Comparison of ENCODE assay signal across 1 cellular context in the genomic region with DNA sequence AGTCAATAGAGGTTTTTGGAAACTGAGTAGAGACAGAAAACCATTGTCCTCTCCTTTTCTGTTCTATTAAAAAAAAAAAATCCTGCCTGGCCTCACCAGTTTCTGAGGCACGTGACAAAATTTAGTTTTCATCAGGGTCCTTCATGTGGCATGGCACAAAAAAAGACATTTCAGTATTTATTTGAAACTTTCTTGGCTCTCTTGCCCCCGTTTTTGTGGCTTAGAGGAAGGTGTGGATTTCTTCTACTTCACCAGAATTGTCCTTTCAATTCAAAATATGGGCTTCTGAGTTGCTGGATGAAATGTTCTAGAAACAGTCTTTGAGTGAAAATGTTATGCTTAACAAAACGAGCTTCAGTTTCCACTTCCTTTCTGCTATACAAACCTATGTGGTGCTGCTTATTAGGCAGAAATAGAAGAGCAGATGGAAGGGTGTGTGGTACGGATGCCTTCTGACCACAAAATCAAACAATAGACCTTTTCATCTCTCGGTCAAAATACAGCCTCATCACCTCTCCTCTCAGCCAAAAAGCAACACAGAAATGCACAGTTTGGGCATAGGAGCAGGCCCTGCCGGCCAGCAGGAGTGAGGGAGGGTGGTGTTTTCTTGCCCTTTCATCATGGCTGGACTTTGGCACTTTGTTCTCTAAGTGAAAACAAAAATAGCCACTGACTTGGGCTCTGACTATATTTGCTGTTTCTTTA.
A peak's percentile ranks its signal among the peaks of the same experiment; 100 is the strongest.
TF ChIP-seq lines count a peak whose summit lies in the region.

No MANE protein-coding gene starts in this region.

TF ChIP-seq in GM12878, 131 proteins besides CTCF, POLR2A, EP300 and RAD21 (continued from another document and continues in another):
- TF ChIP-seq, protein P1, sequence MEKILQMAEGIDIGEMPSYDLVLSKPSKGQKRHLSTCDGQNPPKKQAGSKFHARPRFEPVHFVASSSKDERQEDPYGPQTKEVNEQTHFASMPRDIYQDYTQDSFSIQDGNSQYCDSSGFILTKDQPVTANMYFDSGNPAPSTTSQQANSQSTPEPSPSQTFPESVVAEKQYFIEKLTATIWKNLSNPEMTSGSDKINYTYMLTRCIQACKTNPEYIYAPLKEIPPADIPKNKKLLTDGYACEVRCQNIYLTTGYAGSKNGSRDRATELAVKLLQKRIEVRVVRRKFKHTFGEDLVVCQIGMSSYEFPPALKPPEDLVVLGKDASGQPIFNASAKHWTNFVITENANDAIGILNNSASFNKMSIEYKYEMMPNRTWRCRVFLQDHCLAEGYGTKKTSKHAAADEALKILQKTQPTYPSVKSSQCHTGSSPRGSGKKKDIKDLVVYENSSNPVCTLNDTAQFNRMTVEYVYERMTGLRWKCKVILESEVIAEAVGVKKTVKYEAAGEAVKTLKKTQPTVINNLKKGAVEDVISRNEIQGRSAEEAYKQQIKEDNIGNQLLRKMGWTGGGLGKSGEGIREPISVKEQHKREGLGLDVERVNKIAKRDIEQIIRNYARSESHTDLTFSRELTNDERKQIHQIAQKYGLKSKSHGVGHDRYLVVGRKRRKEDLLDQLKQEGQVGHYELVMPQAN (conservative IDR thresholded peaks at IDR 0.05) = no peak
- TF ChIP-seq KDM1A (IDR thresholded peaks at IDR 0.05; ENCODE audit: borderline replicate concordance) (no peak), CHD1 (IDR thresholded peaks at IDR 0.05; ENCODE audit: low read depth, low read length) (no peak), HDGF (IDR thresholded peaks at IDR 0.05) (0 out of 2 replicates have a peak, but pooled peaks have one; percentile 54), RBBP5 (conservative IDR thresholded peaks at IDR 0.05) (no peak), POLR2AphosphoS2 (IDR thresholded peaks at IDR 0.05; ENCODE audit: low read depth, low read length) (no peak), TAF1 (IDR thresholded peaks at IDR 0.05; ENCODE audit: borderline replicate concordance, low read depth, low read length) (no peak), JUNB (IDR thresholded peaks at IDR 0.05) (no peak), ASH2L (IDR thresholded peaks at IDR 0.05; ENCODE audit: borderline replicate concordance, low read depth) (no peak), RFX5 (IDR thresholded peaks at IDR 0.05; ENCODE audit: low read depth, low read length) (no peak), SIN3A (IDR thresholded peaks at IDR 0.05; ENCODE audit: low read depth, low read length) (no peak), EGR1 (IDR thresholded peaks at IDR 0.05; ENCODE audit: borderline replicate concordance in 1 of 2, low read depth in 2 of 2, low read length in 2 of 2) (no peak), GABPA (IDR thresholded peaks at IDR 0.05; ENCODE audit: low read depth) (0 out of 2 replicates have a peak, but pooled peaks have one; percentile 16), TARDBP (IDR thresholded peaks at IDR 0.05; ENCODE audit: borderline replicate concordance) (no peak), NBN (IDR thresholded peaks at IDR 0.05) (0 out of 2 replicates have a peak, but pooled peaks have one; percentile 55), LARP7 (IDR thresholded peaks at IDR 0.05) (no peak; the same call in 1 of the 2 replicates), SUZ12 (IDR thresholded peaks at IDR 0.05; ENCODE audit: unreplicated experiment) (no peak), RUNX3 (IDR thresholded peaks at IDR 0.05; ENCODE audit: low read length) (peak; percentile 89), RCOR1 (conservative IDR thresholded peaks at IDR 0.05; ENCODE audit: low read depth, low read length) (no peak; the same call in 1 of the 2 replicates), NR2F1 (conservative IDR thresholded peaks at IDR 0.05) (0 out of 2 replicates have a peak, but pooled peaks have one; percentile 32), FOXM1 (IDR thresholded peaks at IDR 0.05; ENCODE audit: low read depth, low read length) (0 out of 2 replicates have a peak, but pooled peaks have one; percentile 50), STAT3 (IDR thresholded peaks at IDR 0.05; ENCODE audit: low read depth, low read length) (no peak), SMARCA5 (IDR thresholded peaks at IDR 0.05) (no peak), JUND (IDR thresholded peaks at IDR 0.05; ENCODE audit: low read depth, low read length) (no peak), KAT2A (conservative IDR thresholded peaks at IDR 0.05; ENCODE audit: control insufficient read depth, low read depth, low read length) (no peak), TBL1XR1 (IDR thresholded peaks at IDR 0.05; ENCODE audit: low read depth, low read length) (no peak), RB1 (IDR thresholded peaks at IDR 0.05; ENCODE audit: borderline replicate concordance) (no peak), CEBPB (IDR thresholded peaks at IDR 0.05; ENCODE audit: borderline replicate concordance in 1 of 2, low read depth in 2 of 2, low read length in 2 of 2) (no peak), SP1 (IDR thresholded peaks at IDR 0.05; ENCODE audit: low read depth, low read length) (no peak), SMAD1 (IDR thresholded peaks at IDR 0.05; ENCODE audit: low read depth, partially characterized antibody) (no peak), MTA2 (IDR thresholded peaks at IDR 0.05; ENCODE audit: low read depth) (peak; percentile 84), GATAD2B (conservative IDR thresholded peaks at IDR 0.05; ENCODE audit: low read depth) (no peak), PAX5 (IDR thresholded peaks at IDR 0.05; ENCODE audit: borderline replicate concordance, low read depth, low read length) (no peak), CREM (IDR thresholded peaks at IDR 0.05; ENCODE audit: low read depth) (no peak), BACH1 (IDR thresholded peaks at IDR 0.05; ENCODE audit: borderline replicate concordance) (no peak), HDAC6 (IDR thresholded peaks at IDR 0.05; ENCODE audit: unreplicated experiment) (no peak), STAT1 (conservative IDR thresholded peaks at IDR 0.05) (no peak), SREBF2 (IDR thresholded peaks at IDR 0.05; ENCODE audit: low read length) (no peak), RAD51 (IDR thresholded peaks at IDR 0.05) (peak; percentile 77), EZH2 (IDR thresholded peaks at IDR 0.05; ENCODE audit: borderline replicate concordance, control insufficient read depth, low read depth, low read length) (no peak), POU2F2 (IDR thresholded peaks at IDR 0.05; ENCODE audit: borderline replicate concordance, low read depth, low read length) (no peak), NFXL1 (IDR thresholded peaks at IDR 0.05; ENCODE audit: borderline replicate concordance) (no peak)
- TF ChIP-seq, protein P2, sequence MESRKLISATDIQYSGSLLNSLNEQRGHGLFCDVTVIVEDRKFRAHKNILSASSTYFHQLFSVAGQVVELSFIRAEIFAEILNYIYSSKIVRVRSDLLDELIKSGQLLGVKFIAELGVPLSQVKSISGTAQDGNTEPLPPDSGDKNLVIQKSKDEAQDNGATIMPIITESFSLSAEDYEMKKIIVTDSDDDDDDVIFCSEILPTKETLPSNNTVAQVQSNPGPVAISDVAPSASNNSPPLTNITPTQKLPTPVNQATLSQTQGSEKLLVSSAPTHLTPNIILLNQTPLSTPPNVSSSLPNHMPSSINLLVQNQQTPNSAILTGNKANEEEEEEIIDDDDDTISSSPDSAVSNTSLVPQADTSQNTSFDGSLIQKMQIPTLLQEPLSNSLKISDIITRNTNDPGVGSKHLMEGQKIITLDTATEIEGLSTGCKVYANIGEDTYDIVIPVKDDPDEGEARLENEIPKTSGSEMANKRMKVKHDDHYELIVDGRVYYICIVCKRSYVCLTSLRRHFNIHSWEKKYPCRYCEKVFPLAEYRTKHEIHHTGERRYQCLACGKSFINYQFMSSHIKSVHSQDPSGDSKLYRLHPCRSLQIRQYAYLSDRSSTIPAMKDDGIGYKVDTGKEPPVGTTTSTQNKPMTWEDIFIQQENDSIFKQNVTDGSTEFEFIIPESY (IDR thresholded peaks at IDR 0.05) = no peak
- TF ChIP-seq, protein P3, sequence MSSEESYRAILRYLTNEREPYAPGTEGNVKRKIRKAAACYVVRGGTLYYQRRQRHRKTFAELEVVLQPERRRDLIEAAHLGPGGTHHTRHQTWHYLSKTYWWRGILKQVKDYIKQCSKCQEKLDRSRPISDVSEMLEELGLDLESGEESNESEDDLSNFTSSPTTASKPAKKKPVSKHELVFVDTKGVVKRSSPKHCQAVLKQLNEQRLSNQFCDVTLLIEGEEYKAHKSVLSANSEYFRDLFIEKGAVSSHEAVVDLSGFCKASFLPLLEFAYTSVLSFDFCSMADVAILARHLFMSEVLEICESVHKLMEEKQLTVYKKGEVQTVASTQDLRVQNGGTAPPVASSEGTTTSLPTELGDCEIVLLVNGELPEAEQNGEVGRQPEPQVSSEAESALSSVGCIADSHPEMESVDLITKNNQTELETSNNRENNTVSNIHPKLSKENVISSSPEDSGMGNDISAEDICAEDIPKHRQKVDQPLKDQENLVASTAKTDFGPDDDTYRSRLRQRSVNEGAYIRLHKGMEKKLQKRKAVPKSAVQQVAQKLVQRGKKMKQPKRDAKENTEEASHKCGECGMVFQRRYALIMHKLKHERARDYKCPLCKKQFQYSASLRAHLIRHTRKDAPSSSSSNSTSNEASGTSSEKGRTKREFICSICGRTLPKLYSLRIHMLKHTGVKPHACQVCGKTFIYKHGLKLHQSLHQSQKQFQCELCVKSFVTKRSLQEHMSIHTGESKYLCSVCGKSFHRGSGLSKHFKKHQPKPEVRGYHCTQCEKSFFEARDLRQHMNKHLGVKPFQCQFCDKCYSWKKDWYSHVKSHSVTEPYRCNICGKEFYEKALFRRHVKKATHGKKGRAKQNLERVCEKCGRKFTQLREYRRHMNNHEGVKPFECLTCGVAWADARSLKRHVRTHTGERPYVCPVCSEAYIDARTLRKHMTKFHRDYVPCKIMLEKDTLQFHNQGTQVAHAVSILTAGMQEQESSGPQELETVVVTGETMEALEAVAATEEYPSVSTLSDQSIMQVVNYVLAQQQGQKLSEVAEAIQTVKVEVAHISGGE (CRISPR knock-in tag; IDR thresholded peaks at IDR 0.05) = no peak
- TF ChIP-seq, protein P4, sequence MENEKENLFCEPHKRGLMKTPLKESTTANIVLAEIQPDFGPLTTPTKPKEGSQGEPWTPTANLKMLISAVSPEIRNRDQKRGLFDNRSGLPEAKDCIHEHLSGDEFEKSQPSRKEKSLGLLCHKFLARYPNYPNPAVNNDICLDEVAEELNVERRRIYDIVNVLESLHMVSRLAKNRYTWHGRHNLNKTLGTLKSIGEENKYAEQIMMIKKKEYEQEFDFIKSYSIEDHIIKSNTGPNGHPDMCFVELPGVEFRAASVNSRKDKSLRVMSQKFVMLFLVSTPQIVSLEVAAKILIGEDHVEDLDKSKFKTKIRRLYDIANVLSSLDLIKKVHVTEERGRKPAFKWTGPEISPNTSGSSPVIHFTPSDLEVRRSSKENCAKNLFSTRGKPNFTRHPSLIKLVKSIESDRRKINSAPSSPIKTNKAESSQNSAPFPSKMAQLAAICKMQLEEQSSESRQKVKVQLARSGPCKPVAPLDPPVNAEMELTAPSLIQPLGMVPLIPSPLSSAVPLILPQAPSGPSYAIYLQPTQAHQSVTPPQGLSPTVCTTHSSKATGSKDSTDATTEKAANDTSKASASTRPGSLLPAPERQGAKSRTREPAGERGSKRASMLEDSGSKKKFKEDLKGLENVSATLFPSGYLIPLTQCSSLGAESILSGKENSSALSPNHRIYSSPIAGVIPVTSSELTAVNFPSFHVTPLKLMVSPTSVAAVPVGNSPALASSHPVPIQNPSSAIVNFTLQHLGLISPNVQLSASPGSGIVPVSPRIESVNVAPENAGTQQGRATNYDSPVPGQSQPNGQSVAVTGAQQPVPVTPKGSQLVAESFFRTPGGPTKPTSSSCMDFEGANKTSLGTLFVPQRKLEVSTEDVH (IDR thresholded peaks at IDR 0.05; ENCODE audit: low read depth, partially characterized antibody) = no peak
- TF ChIP-seq, protein P5, sequence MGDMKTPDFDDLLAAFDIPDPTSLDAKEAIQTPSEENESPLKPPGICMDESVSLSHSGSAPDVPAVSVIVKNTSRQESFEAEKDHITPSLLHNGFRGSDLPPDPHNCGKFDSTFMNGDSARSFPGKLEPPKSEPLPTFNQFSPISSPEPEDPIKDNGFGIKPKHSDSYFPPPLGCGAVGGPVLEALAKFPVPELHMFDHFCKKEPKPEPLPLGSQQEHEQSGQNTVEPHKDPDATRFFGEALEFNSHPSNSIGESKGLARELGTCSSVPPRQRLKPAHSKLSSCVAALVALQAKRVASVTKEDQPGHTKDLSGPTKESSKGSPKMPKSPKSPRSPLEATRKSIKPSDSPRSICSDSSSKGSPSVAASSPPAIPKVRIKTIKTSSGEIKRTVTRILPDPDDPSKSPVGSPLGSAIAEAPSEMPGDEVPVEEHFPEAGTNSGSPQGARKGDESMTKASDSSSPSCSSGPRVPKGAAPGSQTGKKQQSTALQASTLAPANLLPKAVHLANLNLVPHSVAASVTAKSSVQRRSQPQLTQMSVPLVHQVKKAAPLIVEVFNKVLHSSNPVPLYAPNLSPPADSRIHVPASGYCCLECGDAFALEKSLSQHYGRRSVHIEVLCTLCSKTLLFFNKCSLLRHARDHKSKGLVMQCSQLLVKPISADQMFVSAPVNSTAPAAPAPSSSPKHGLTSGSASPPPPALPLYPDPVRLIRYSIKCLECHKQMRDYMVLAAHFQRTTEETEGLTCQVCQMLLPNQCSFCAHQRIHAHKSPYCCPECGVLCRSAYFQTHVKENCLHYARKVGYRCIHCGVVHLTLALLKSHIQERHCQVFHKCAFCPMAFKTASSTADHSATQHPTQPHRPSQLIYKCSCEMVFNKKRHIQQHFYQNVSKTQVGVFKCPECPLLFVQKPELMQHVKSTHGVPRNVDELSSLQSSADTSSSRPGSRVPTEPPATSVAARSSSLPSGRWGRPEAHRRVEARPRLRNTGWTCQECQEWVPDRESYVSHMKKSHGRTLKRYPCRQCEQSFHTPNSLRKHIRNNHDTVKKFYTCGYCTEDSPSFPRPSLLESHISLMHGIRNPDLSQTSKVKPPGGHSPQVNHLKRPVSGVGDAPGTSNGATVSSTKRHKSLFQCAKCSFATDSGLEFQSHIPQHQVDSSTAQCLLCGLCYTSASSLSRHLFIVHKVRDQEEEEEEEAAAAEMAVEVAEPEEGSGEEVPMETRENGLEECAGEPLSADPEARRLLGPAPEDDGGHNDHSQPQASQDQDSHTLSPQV (IDR thresholded peaks at IDR 0.05) = peak; percentile 61
- TF ChIP-seq, protein P6, sequence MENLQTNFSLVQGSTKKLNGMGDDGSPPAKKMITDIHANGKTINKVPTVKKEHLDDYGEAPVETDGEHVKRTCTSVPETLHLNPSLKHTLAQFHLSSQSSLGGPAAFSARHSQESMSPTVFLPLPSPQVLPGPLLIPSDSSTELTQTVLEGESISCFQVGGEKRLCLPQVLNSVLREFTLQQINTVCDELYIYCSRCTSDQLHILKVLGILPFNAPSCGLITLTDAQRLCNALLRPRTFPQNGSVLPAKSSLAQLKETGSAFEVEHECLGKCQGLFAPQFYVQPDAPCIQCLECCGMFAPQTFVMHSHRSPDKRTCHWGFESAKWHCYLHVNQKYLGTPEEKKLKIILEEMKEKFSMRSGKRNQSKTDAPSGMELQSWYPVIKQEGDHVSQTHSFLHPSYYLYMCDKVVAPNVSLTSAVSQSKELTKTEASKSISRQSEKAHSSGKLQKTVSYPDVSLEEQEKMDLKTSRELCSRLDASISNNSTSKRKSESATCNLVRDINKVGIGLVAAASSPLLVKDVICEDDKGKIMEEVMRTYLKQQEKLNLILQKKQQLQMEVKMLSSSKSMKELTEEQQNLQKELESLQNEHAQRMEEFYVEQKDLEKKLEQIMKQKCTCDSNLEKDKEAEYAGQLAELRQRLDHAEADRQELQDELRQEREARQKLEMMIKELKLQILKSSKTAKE (IDR thresholded peaks at IDR 0.05; ENCODE audit: low read depth, poor library complexity, severe bottlenecking) = no peak
